2 cellular contexts compared by ENCODE assay signal in genomic region chr7:158432369-158433270, GRCh38.
TF ChIP-seq lines count a peak whose summit lies in the region.

No MANE protein-coding gene starts in this region.

TF ChIP-seq in SK-N-SH, 30 proteins besides CTCF, POLR2A, EP300 and RAD21 (continued from another document):
- TF ChIP-seq RFX5 (IDR thresholded peaks at IDR 0.05; ENCODE audit: low read length): no peak
- no peak for TF ChIP-seq TCF12 (IDR thresholded peaks at IDR 0.05)
- no peak for TF ChIP-seq YY1 (IDR thresholded peaks at IDR 0.05; ENCODE audit: low read depth)
- TF ChIP-seq, protein P1, sequence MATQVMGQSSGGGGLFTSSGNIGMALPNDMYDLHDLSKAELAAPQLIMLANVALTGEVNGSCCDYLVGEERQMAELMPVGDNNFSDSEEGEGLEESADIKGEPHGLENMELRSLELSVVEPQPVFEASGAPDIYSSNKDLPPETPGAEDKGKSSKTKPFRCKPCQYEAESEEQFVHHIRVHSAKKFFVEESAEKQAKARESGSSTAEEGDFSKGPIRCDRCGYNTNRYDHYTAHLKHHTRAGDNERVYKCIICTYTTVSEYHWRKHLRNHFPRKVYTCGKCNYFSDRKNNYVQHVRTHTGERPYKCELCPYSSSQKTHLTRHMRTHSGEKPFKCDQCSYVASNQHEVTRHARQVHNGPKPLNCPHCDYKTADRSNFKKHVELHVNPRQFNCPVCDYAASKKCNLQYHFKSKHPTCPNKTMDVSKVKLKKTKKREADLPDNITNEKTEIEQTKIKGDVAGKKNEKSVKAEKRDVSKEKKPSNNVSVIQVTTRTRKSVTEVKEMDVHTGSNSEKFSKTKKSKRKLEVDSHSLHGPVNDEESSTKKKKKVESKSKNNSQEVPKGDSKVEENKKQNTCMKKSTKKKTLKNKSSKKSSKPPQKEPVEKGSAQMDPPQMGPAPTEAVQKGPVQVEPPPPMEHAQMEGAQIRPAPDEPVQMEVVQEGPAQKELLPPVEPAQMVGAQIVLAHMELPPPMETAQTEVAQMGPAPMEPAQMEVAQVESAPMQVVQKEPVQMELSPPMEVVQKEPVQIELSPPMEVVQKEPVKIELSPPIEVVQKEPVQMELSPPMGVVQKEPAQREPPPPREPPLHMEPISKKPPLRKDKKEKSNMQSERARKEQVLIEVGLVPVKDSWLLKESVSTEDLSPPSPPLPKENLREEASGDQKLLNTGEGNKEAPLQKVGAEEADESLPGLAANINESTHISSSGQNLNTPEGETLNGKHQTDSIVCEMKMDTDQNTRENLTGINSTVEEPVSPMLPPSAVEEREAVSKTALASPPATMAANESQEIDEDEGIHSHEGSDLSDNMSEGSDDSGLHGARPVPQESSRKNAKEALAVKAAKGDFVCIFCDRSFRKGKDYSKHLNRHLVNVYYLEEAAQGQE (IDR thresholded peaks at IDR 0.05; ENCODE audit: low read depth, low read length): no peak
- TF ChIP-seq IRF3 (IDR thresholded peaks at IDR 0.05; ENCODE audit: low read depth, low read length): no peak
- no peak for TF ChIP-seq FOSL2 (IDR thresholded peaks at IDR 0.05; ENCODE audit: borderline replicate concordance, low read depth)
- no peak for TF ChIP-seq GABPA (IDR thresholded peaks at IDR 0.05; ENCODE audit: low read depth)
- no peak for TF ChIP-seq USF1 (IDR thresholded peaks at IDR 0.05; ENCODE audit: borderline replicate concordance, low read depth)
- TF ChIP-seq RCOR1 (IDR thresholded peaks at IDR 0.05; ENCODE audit: low read length): no peak
- TF ChIP-seq ZBTB33 (IDR thresholded peaks at IDR 0.05; ENCODE audit: borderline replicate concordance, low read depth): no peak
TF ChIP-seq in SK-N-SH: peak in this region for 0.

TF ChIP-seq in SK-N-SH treated with all-trans-retinoic acid at 6 μM for 48 hours, 23 proteins besides CTCF, POLR2A, EP300 and RAD21 (continued from another document):
- TF ChIP-seq, protein P2, sequence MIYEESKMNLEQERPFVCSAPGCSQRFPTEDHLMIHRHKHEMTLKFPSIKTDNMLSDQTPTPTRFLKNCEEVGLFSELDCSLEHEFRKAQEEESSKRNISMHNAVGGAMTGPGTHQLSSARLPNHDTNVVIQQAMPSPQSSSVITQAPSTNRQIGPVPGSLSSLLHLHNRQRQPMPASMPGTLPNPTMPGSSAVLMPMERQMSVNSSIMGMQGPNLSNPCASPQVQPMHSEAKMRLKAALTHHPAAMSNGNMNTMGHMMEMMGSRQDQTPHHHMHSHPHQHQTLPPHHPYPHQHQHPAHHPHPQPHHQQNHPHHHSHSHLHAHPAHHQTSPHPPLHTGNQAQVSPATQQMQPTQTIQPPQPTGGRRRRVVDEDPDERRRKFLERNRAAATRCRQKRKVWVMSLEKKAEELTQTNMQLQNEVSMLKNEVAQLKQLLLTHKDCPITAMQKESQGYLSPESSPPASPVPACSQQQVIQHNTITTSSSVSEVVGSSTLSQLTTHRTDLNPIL (CRISPR knock-in tag; IDR thresholded peaks at IDR 0.05; ENCODE audit: low read depth): no peak
- no peak for TF ChIP-seq ZFP3 (CRISPR knock-in tag; IDR thresholded peaks at IDR 0.05)
TF ChIP-seq in SK-N-SH treated with all-trans-retinoic acid at 6 μM for 48 hours: peak in this region for 0.
